16 cellular contexts compared by ENCODE assay signal in the genomic region with DNA sequence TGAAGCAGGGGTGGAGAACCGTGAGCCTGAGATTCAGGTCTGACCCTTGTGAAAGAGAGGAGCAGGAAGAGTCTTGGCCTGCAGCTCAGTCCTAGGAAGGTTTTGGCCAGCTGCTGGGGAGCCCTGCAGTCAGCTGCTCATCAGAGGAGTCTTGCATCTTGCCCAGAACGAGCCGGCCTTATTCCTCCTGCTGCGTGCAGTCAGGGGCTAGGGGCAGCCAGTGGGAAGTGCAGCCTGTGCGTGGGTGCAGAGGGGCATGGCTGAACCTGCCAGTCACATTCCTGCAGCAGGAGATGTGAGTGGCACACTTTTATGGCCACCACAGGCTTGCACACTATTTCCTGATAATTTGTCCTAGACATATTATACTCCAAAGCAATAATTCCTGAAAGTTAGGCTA.
DNase-seq lines count a peak whose midpoint lies in the region; ATAC-seq and TF ChIP-seq lines count a peak whose summit lies in the region.
"Had no signal": no experiment of that assay in that cellular context is flagged by ENCODE, and none has a peak within 500 bp of the region (broad histone marks: within the 10 kb centered on the region; RNA-seq: fewer than 3 reads in every experiment).

No MANE protein-coding gene starts in this region.

- H2AFZ ChIP-seq in GM23338 (0 out of 2 replicates have a peak overlapping the region, but pooled peaks have one; percentile 35), SK-N-SH (ENCODE audit: low read depth) (no peak overlapping the region), neuronal stem cell (ENCODE audit: low read length) (no peak overlapping the region)

- no peaks in the 10 kb centered on the region for H3K36me3 ChIP-seq in GM23338 (ENCODE audit: insufficient read depth)
- H3K36me3 ChIP-seq in SK-N-SH (replicated peaks in 1 of 2; ENCODE audit: control insufficient read depth in 1 of 2, insufficient read depth in 2 of 2, low read length in 1 of 2): peaks cover 0 to 9% of the 10 kb centered on the region in 2 experiments
- H3K36me3 ChIP-seq in neuronal stem cell (replicated peaks in 1 of 2; ENCODE audit: control insufficient read depth in 2 of 2, insufficient read depth in 2 of 2, low read length in 2 of 2): no peaks in the 10 kb centered on the region
- H3K36me3 ChIP-seq: BE2C had no signal

- H2AK5ac ChIP-seq in neuronal stem cell (ENCODE audit: low read depth, low read length): peak overlapping the region; percentile 58

- no peak overlapping the region for H2BK120ac ChIP-seq in neuronal stem cell (ENCODE audit: low read depth, low read length)

- no peaks in the 10 kb centered on the region for H4K20me1 ChIP-seq in GM23338 (replicated peaks; ENCODE audit: insufficient read depth)
- H4K20me1 ChIP-seq in SK-N-SH (ENCODE audit: insufficient read depth): no peaks in the 10 kb centered on the region

- peak overlapping the region; percentile 63 for H3K18ac ChIP-seq in neuronal stem cell (ENCODE audit: low read length)

- TF ChIP-seq CTCF in GM23338 (conservative IDR thresholded peaks at IDR 0.05; ENCODE audit: low read depth in 2 of 2): no peak
- TF ChIP-seq CTCF in SK-N-SH (IDR thresholded peaks at IDR 0.05): no peak
- no peak for TF ChIP-seq CTCF in epithelial cell of esophagus (IDR thresholded peaks at IDR 0.05; ENCODE audit: insufficient read depth, low read depth, low read length, missing control alignments)
- TF ChIP-seq CTCF in osteocyte (IDR thresholded peaks at IDR 0.05): no peak

- H3K4me2 ChIP-seq in GM23338: no peak overlapping the region
- H3K4me2 ChIP-seq in SK-N-SH: peak overlapping the region; percentile 79
- H3K4me2 ChIP-seq in neuronal stem cell (ENCODE audit: insufficient read depth, low read length, poor library complexity, severe bottlenecking): no peak overlapping the region

- CTCF ChIA-PET in SK-N-SH (lab: Yijun Ruan, JAX): no interaction called here

- no peaks in the 10 kb centered on the region for H3K9me3 Mint-ChIP-seq in GM23338
- H3K9me3 Mint-ChIP-seq in osteocyte (ENCODE audit: unreplicated experiment): peaks cover 6% of the 10 kb centered on the region

- H3K9me3 ChIP-seq in SK-N-SH (no peaks in the 10 kb centered on the region), neuronal stem cell (replicated peaks in 1 of 2; ENCODE audit: control insufficient read depth in 2 of 2, insufficient read depth in 1 of 2, low read depth in 1 of 2, low read length in 2 of 2) (peaks cover 0 to 2% of the 10 kb centered on the region in 2 donors)
- H3K9me3 ChIP-seq: BE2C had no signal

- no peak overlapping the region for H2BK15ac ChIP-seq in neuronal stem cell (ENCODE audit: low read length)

- WGBS in SK-N-SH (ENCODE audit: low lambda C conversion rate): 67% methylated on average over 4 of the region's 5 CpGs
- no CpG with 5 or more reads among the region's 5 CpGs for WGBS in neuronal stem cell (ENCODE audit: extremely low coverage in 2 of 2, insufficient read length in 2 of 2, insufficient replicate concordance in 1 of 2), 2 donors

- DNase-seq in GM23338 (ENCODE audit: low spot score): no peak
- DNase-seq in SK-N-SH: no peak
- peak; percentile 62 for DNase-seq in epithelial cell of esophagus (ENCODE audit: low read depth)
- no peak for DNase-seq in neuronal stem cell (ENCODE audit: low spot score)
- no peak for DNase-seq in HuH-7.5 (ENCODE audit: low spot score)
- no peak for DNase-seq in osteocyte (ENCODE audit: extremely low spot score, unreplicated experiment)
- DNase-seq in NCI-H524 treated with DMSO at 0.1 percent for 48 hours (lab: John Stamatoyannopoulos, UW): no peak
- DNase-seq: BE2C; CD8-positive, alpha-beta T cell; COR-L47; DMS153; DMS79 treated with DMSO at 0.1 percent for 48 hours; GDM1 had no signal

- no peaks in the 10 kb centered on the region for H3K27me3 ChIP-seq in GM23338 (ENCODE audit: insufficient read depth)
- no peaks in the 10 kb centered on the region for H3K27me3 ChIP-seq in SK-N-SH (ENCODE audit: insufficient read depth)
- no peaks in the 10 kb centered on the region for H3K27me3 ChIP-seq in neuronal stem cell (ENCODE audit: control insufficient read depth in 3 of 3, insufficient read depth in 3 of 3, low read depth in 1 of 3, low read length in 3 of 3)
- H3K27me3 ChIP-seq: BE2C had no signal

- no peak for TF ChIP-seq EP300 in SK-N-SH (IDR thresholded peaks at IDR 0.05; ENCODE audit: borderline replicate concordance in 1 of 2, low read depth in 1 of 2, low read length in 1 of 2)

- H3K4me3 ChIP-seq in GM23338 (no peak overlapping the region), SK-N-SH (ENCODE audit: low read depth in 2 of 2, low read length in 1 of 2) (no peak overlapping the region), epithelial cell of esophagus (ENCODE audit: low read length) (no peak overlapping the region), neuronal stem cell (ENCODE audit: low read length in 2 of 2) (no peak overlapping the region)
- H3K4me3 ChIP-seq: K562 had no signal

- H3K4me1 ChIP-seq in GM23338 (ENCODE audit: insufficient read depth) (no peaks in the 10 kb centered on the region), SK-N-SH (ENCODE audit: control insufficient read depth in 1 of 2, insufficient read depth in 2 of 2, low read depth in 1 of 2, low read length in 1 of 2) (peaks cover 0 to 11% of the 10 kb centered on the region in 2 experiments; a peak in 2 of 4 replicates), neuronal stem cell (ENCODE audit: control insufficient read depth in 2 of 2, insufficient read depth in 1 of 2, low read depth in 1 of 2, low read length in 2 of 2) (no peaks in the 10 kb centered on the region)
- H3K4me1 ChIP-seq: BE2C had no signal

- H3K9ac ChIP-seq in SK-N-SH: no peak overlapping the region; the same call in 1 of the 2 replicates
- H3K9ac ChIP-seq in neuronal stem cell (ENCODE audit: low read depth, low read length, poor library complexity): no peak overlapping the region

- no peaks in the 10 kb centered on the region for H3K79me2 ChIP-seq in GM23338 (replicated peaks; ENCODE audit: insufficient read depth)
- peaks cover 80% of the 10 kb centered on the region for H3K79me2 ChIP-seq in SK-N-SH (ENCODE audit: insufficient read depth)

- H4K8ac ChIP-seq in neuronal stem cell (ENCODE audit: low read depth, low read length): no peak overlapping the region

- no peaks in the 10 kb centered on the region for H3K9me2 ChIP-seq in GM23338 (ENCODE audit: insufficient read depth)
- H3K9me2 ChIP-seq in SK-N-SH: no peaks in the 10 kb centered on the region

- H3K4me3 Mint-ChIP-seq in GM23338: no peak overlapping the region
- no peak overlapping the region for H3K4me3 Mint-ChIP-seq in osteocyte (ENCODE audit: unreplicated experiment)
- H3K4me3 Mint-ChIP-seq: CD8-positive, alpha-beta T cell had no signal

- peak overlapping the region; percentile 72 for H3K4ac ChIP-seq in neuronal stem cell (ENCODE audit: low read length)

- H3K36me3 Mint-ChIP-seq in GM23338 (ENCODE audit: low read depth) (no peaks in the 10 kb centered on the region), osteocyte (ENCODE audit: unreplicated experiment) (no peaks in the 10 kb centered on the region)
- H3K36me3 Mint-ChIP-seq: CD8-positive, alpha-beta T cell had no signal

- H4K91ac ChIP-seq in neuronal stem cell (ENCODE audit: low read depth, low read length, poor library complexity): no peak overlapping the region

- ATAC-seq in GM23338: no peak; the same call in 2 of the 3 replicates
- ATAC-seq: CD8-positive, alpha-beta T cell; HCT116; K562 had no signal

- no peak overlapping the region for H2BK5ac ChIP-seq in neuronal stem cell (ENCODE audit: low read length)

- H3K79me1 ChIP-seq in neuronal stem cell (ENCODE audit: low read depth, low read length): no peaks in the 10 kb centered on the region

- H2BK12ac ChIP-seq in neuronal stem cell (ENCODE audit: low read length): no peak overlapping the region

- no peak for TF ChIP-seq RAD21 in SK-N-SH (IDR thresholded peaks at IDR 0.05; ENCODE audit: low read length)

- no peak overlapping the region for H3K23ac ChIP-seq in neuronal stem cell (ENCODE audit: low read depth, low read length, poor library complexity)

- peaks cover 4% of the 10 kb centered on the region; the same call in 2 of the 3 replicates for H3K4me1 Mint-ChIP-seq in GM23338
- H3K4me1 Mint-ChIP-seq in osteocyte (ENCODE audit: unreplicated experiment): peaks cover 10% of the 10 kb centered on the region

- H3K27me3 Mint-ChIP-seq in GM23338 (ENCODE audit: insufficient read depth, low read depth, poor library complexity): peaks cover 2% of the 10 kb centered on the region
- H3K27me3 Mint-ChIP-seq in osteocyte (ENCODE audit: unreplicated experiment): no peaks in the 10 kb centered on the region

- H3K27ac Mint-ChIP-seq in GM23338: no peak overlapping the region
- no peak overlapping the region for H3K27ac Mint-ChIP-seq in osteocyte (ENCODE audit: unreplicated experiment)
- H3K27ac Mint-ChIP-seq: CD8-positive, alpha-beta T cell had no signal

- H3K27ac ChIP-seq in GM23338 (ENCODE audit: low read depth) (no peak overlapping the region), SK-N-SH (ENCODE audit: low read depth in 2 of 2, low read length in 1 of 2) (peak overlapping the region; percentile 47 to 98; a peak in 3 of 4 replicates), neuronal stem cell (replicated peaks; ENCODE audit: low read length) (no peak overlapping the region)
- H3K27ac ChIP-seq: C4-2B had no signal

- POLR2A ChIA-PET in SK-N-SH (lab: Yijun Ruan, JAX): no interaction called here

- H3K14ac ChIP-seq in neuronal stem cell (ENCODE audit: low read length): no peak overlapping the region

- H3F3A ChIP-seq in GM23338 (replicated peaks; ENCODE audit: low read depth) (no peaks in the 10 kb centered on the region), SK-N-SH (replicated peaks; ENCODE audit: insufficient read depth) (peaks cover 51% of the 10 kb centered on the region)

TF ChIP-seq in GM23338, 12 proteins besides CTCF, POLR2A, EP300 and RAD21:
- TF ChIP-seq JUNB (IDR thresholded peaks at IDR 0.05; ENCODE audit: unreplicated experiment) (no peak), ZNF331 (CRISPR knock-in tag; IDR thresholded peaks at IDR 0.05; ENCODE audit: low read depth) (no peak), CREB1 (CRISPR knock-in tag; IDR thresholded peaks at IDR 0.05; ENCODE audit: low read depth) (no peak), EZH2 (IDR thresholded peaks at IDR 0.05; ENCODE audit: low read depth, unreplicated experiment) (no peak), STAT1 (IDR thresholded peaks at IDR 0.05; ENCODE audit: unreplicated experiment) (no peak)

Comparison
In these comparisons a context has a peak if more than half of its experiments do, and no peak if none do; other contexts are left out.
1. H3K27ac ChIP-seq: peak in SK-N-SH (2 of 2); none in GM23338 (single experiment) and neuronal stem cell (single experiment).